ENCODE assay signal across 1 cellular context in the genomic region with DNA sequence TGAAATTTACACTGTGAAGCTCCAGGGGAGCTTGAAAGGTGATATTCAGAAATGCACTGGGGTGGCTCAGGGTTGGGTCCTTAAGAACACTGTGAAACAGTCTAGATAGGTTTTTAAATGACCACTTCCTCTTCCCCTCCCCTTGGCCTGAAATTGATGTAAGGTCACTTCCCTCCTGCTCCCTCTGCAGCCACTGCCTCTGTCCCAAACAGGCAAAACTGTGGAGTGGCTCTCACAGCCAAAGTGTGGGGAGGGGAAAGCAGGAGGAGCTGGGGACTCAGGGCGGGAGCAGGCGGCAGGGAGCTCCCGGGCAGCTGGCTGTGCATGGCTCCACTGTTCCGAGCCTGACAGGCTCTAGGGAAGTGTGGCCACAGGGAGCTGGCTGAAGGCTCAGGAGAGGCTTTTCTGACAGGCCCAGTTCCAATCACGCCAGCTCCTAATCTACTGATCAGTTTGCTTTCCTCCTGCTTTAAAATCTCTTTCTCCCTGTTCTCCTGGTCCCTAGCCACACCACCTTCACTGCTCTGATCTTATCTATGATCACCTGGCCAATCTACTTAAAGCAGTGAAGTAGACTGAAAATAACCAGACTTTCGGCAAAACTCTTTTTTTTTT.
TF ChIP-seq lines count a peak whose summit lies in the region.

No MANE protein-coding gene starts in this region.

TF ChIP-seq in IMR-90, 13 proteins besides CTCF, POLR2A, EP300 and RAD21:
- TF ChIP-seq FOS (IDR thresholded peaks at IDR 0.05; ENCODE audit: low read depth, low read length) = no peak
- TF ChIP-seq BHLHE40 (IDR thresholded peaks at IDR 0.05; ENCODE audit: low read depth, low read length) = no peak
- TF ChIP-seq USF2 (IDR thresholded peaks at IDR 0.05; ENCODE audit: low read depth, low read length) = no peak
- TF ChIP-seq MAFK (IDR thresholded peaks at IDR 0.05; ENCODE audit: low read depth, low read length) = no peak
- TF ChIP-seq NFE2L2 (IDR thresholded peaks at IDR 0.05; ENCODE audit: low read depth, low read length) = no peak
- TF ChIP-seq RCOR1 (IDR thresholded peaks at IDR 0.05; ENCODE audit: insufficient replicate concordance, low read length) = no peak
- no peak for TF ChIP-seq RFX5 (IDR thresholded peaks at IDR 0.05; ENCODE audit: low read depth, low read length)
- no peak for TF ChIP-seq MXI1 (IDR thresholded peaks at IDR 0.05; ENCODE audit: borderline replicate concordance, low read depth, low read length)
